Comparison of ENCODE assay signal across 2 cellular contexts in genomic region chr2:103459302-103459701, GRCh38.
TF ChIP-seq lines count a peak whose summit lies in the region.

No MANE protein-coding gene starts in this region.

TF ChIP-seq in H1, 55 proteins besides CTCF, POLR2A, EP300 and RAD21 (continued from another document):
- no peak for TF ChIP-seq ATF3 (IDR thresholded peaks at IDR 0.05; ENCODE audit: insufficient read depth, low read depth, low read length)
- no peak for TF ChIP-seq CHD1 (IDR thresholded peaks at IDR 0.05; ENCODE audit: low read depth, low read length)
- TF ChIP-seq NRF1 (IDR thresholded peaks at IDR 0.05; ENCODE audit: low read depth, low read length) = no peak
- TF ChIP-seq GTF2F1 (IDR thresholded peaks at IDR 0.05; ENCODE audit: borderline replicate concordance, low read depth, low read length) = no peak
- TF ChIP-seq CBX8 (IDR thresholded peaks at IDR 0.05; ENCODE audit: borderline replicate concordance, low read depth, low read length) = no peak

TF ChIP-seq in GM23338, 12 proteins besides CTCF, POLR2A, EP300 and RAD21 (continued from another document):
- TF ChIP-seq REST (IDR thresholded peaks at IDR 0.05; ENCODE audit: unreplicated experiment) (no peak), ZNF331 (CRISPR knock-in tag; IDR thresholded peaks at IDR 0.05; ENCODE audit: low read depth) (no peak), POLR2AphosphoS5 (IDR thresholded peaks at IDR 0.05; ENCODE audit: low read depth) (no peak), JUNB (IDR thresholded peaks at IDR 0.05; ENCODE audit: unreplicated experiment) (no peak), EZH2 (IDR thresholded peaks at IDR 0.05; ENCODE audit: low read depth, unreplicated experiment) (no peak), ZNF462 (CRISPR knock-in tag; IDR thresholded peaks at IDR 0.05) (no peak), STAT1 (IDR thresholded peaks at IDR 0.05; ENCODE audit: unreplicated experiment) (no peak), EZH2phosphoT487 (IDR thresholded peaks at IDR 0.05; ENCODE audit: unreplicated experiment) (no peak), NANOG (IDR thresholded peaks at IDR 0.05; ENCODE audit: borderline replicate concordance) (no peak)
- TF ChIP-seq, protein P1, sequence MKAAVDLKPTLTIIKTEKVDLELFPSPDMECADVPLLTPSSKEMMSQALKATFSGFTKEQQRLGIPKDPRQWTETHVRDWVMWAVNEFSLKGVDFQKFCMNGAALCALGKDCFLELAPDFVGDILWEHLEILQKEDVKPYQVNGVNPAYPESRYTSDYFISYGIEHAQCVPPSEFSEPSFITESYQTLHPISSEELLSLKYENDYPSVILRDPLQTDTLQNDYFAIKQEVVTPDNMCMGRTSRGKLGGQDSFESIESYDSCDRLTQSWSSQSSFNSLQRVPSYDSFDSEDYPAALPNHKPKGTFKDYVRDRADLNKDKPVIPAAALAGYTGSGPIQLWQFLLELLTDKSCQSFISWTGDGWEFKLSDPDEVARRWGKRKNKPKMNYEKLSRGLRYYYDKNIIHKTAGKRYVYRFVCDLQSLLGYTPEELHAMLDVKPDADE (IDR thresholded peaks at IDR 0.05) = no peak
TF ChIP-seq in GM23338: peak in this region for 0.
